Comparison of ENCODE assay signal across 8 cellular contexts in the genomic region with DNA sequence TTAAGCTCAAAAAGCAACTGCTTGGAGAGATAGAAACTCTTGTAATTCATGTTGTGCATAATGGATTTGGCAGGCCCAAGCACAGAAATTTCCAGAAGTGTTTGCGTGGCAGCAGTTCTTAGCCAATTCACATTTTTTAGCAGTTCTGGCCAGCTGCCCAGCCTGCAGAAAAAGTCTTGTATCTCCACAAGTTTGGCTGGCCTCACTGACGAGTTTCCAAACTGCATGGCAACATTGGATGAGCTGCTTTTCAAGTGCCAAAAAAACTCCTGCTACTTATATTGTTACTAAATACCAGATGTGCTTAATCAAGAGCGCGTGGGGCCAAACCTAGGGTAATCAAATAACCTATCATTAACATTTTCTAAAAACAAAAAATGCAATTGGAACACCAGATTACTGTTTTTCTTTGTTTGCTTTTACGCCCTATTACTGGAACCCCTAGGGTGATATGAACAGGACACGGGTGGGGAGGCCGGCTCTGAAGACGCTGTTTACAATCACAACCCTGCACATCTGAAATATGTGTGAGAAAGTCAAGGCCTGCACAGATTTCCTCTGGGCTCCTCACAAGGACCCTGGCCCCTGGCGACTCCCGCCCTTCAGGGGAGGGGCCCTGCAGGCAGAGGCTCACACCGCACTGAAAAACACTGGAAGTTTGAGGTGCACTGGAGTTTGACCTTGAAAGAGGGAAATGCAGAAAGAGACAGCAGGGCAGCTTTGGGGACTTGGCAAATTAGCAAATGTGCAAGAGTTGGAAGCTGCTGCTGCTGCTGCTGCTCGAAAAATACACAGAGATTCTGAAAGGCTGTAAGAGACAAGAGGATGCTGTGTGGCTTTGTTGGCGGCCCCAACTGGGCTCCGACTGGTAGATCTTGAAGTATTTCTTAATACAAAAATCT. TPM values are rescaled to one million over a fixed set of nuclear protein-coding genes. Genes with fewer than 3 reads are reported as not detected.
DNase-seq lines count a peak whose midpoint lies in the region; ATAC-seq and TF ChIP-seq lines count a peak whose summit lies in the region.

No MANE protein-coding gene starts in this region.

- intact Hi-C loops in Right ventricle myocardium inferior (cut with DNase I): loop anchor here (1.0 to 5.0 kb wide), 3 partner anchors 65 to 378 kb away; no protein-coding TSS in a partner anchor
- intact Hi-C loops in psoas muscle (cut with DNase I): loop anchor here in 1 of 2 donors (1.0 to 2.0 kb wide), 2 partner anchors 35 to 49 kb away; no protein-coding TSS in a partner anchor

- peak overlapping the region; percentile 34 for H3K9ac ChIP-seq in SK-N-MC (ENCODE audit: insufficient read length)

- H3K36me3 ChIP-seq in SK-N-MC (ENCODE audit: insufficient read depth, low read length) (no peaks in the 10 kb centered on the region), psoas muscle (ENCODE audit: insufficient read depth in 1 of 2, low read depth in 1 of 2) (no peaks in the 10 kb centered on the region)

- H3K4me3 ChIP-seq in SK-N-MC: peak overlapping the region; percentile 53; the same call in 1 of the 2 replicates
- H3K4me3 ChIP-seq in psoas muscle: no peak overlapping the region

- no peaks in the 10 kb centered on the region for H3K27me3 ChIP-seq in psoas muscle (ENCODE audit: insufficient read depth in 3 of 3, low read length in 2 of 3)

- no peak for TF ChIP-seq CTCF in psoas muscle (IDR thresholded peaks at IDR 0.05)

- ATAC-seq in Right ventricle myocardium inferior: peak; percentile 15
- no peak for ATAC-seq in psoas muscle
- ATAC-seq in HG02571 (IDR thresholded peaks at IDR 0.05; ENCODE audit: unreplicated experiment): no peak
- ATAC-seq in GM18517 (IDR thresholded peaks at IDR 0.05; ENCODE audit: unreplicated experiment): no peak

- peaks cover 84% of the 10 kb centered on the region for H3K4me1 ChIP-seq in psoas muscle

- DNase-seq in EH (ENCODE audit: low read depth) (peak; percentile 98), SK-N-MC (ENCODE audit: low read depth, low spot score) (no peak), Right ventricle myocardium inferior (ENCODE audit: missing footprints) (peak; percentile 93), psoas muscle (peak; percentile 92 to 94), HuH-7.5 (ENCODE audit: low spot score) (no peak), NCI-H510A treated with DMSO at 0.1 percent for 48 hours (lab: John Stamatoyannopoulos, UW) (no peak)

- H3K27ac ChIP-seq in SK-N-MC (peak overlapping the region; percentile 92), psoas muscle (peak overlapping the region; percentile 98)

- H3K9me3 ChIP-seq in SK-N-MC (ENCODE audit: low read depth, low read length): no peaks in the 10 kb centered on the region
- no peaks in the 10 kb centered on the region for H3K9me3 ChIP-seq in psoas muscle

- WGBS in psoas muscle, 3 donors: 21 to 31% (median 28%) methylated on average over 14 of the region's 14 CpGs

RNA-seq across cellular contexts. Expression of a gene that starts 55.2 kb away (rescaled TPM):
- total RNA-seq in Right ventricle myocardium inferior: 10.1 TPM
- 10 to 100 TPM in 1 of 4 donors, 1 to 10 TPM in 3; 5.8 to 10.5 (median 9.0) TPM for total RNA-seq in psoas muscle
- 10 to 100 TPM in 1 of 3 donors, 1 to 10 TPM in 2; 5.8 to 10.4 (median 6.6) TPM for polyA plus RNA-seq in psoas muscle

Comparison
In these comparisons a context has a peak if more than half of its experiments do, and no peak if none do; other contexts are left out.
1. DNase-seq: peak in EH (single experiment), Right ventricle myocardium inferior (single experiment) and psoas muscle (2 of 2); none in SK-N-MC (single experiment), HuH-7.5 (single experiment) and NCI-H510A treated with DMSO at 0.1 percent for 48 hours (single experiment).